In the genomic region with DNA sequence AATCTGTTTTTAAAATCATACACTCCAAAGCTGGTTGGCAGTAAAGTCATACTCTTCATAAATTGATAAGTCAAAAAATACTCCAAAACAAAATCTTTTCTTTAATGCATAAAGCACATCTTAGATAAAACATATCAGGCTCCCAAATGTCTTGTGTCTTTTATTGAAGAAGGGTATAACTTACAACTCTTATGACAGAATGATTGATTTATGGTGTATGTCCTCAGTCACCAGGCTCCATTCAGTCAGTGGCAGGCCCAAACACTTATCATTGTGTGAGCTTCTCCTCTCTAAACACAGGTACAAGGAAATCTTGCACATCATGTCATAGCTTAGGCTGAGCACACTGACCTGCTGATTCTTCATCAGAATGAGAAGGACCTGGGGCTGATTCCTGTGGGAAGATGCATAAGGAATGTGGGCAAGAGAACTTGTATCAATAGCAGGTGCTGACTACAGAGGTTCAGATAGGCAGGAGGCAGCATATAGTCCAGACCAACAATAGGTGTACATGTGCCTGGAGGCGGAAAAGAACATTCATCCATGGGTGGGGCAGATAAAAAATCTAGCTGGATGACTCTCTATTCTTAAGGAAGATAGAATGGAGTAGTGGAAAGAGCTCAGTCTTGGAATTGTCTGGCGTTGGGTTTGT, we compare ENCODE assay signal across 13 cellular contexts. TPM values are rescaled to one million over a fixed set of nuclear protein-coding genes. Genes with fewer than 3 reads are reported as not detected.
DNase-seq lines count a peak whose midpoint lies in the region; ATAC-seq and TF ChIP-seq lines count a peak whose summit lies in the region.
"Had no signal": no experiment of that assay in that cellular context is flagged by ENCODE, and none has a peak within 500 bp of the region (broad histone marks: within the 10 kb centered on the region; RNA-seq: fewer than 3 reads in every experiment).

No MANE protein-coding gene starts in this region.

- H3K9ac ChIP-seq in parathyroid adenoma = no peak overlapping the region
- H3K9ac ChIP-seq: BLaER1 had no signal

- H3K4me2 ChIP-seq in parathyroid adenoma (ENCODE audit: low read length) = no peak overlapping the region
- H3K4me2 ChIP-seq: BLaER1 had no signal

- 77 to 85% methylated on average over 2 of the region's 2 CpGs for WGBS in body of pancreas, 2 donors

- no peaks in the 10 kb centered on the region for H3K9me3 ChIP-seq in parathyroid adenoma (ENCODE audit: control insufficient read depth, low read length)
- no peaks in the 10 kb centered on the region for H3K9me3 ChIP-seq in body of pancreas

- H3K27ac ChIP-seq in parathyroid adenoma (peak overlapping the region; percentile 90), body of pancreas (no peak overlapping the region)
- H3K27ac ChIP-seq: BLaER1 had no signal

- H3K79me2 ChIP-seq in parathyroid adenoma = no peaks in the 10 kb centered on the region

- no peak for DNase-seq in AG10803 (ENCODE audit: low read depth)
- DNase-seq in NCI-H69 (lab: John Stamatoyannopoulos, UW) = peak; percentile 46
- DNase-seq in epithelial cell of esophagus (ENCODE audit: low read depth) = peak; percentile 91
- DNase-seq in H7 = no peak
- DNase-seq in body of pancreas = no peak
- DNase-seq: activated CD4-positive, alpha-beta T cell treated with anti-CD3 and anti-CD28 coated beads, Interleukin-2, amount 50 U/mL, for 4 hours; anterior cingulate cortex; NCI-H524 treated with DMSO at 0.1 percent for 48 hours had no signal

- H3K4me3 ChIP-seq in AG10803 (ENCODE audit: low read length) = peak overlapping the region; percentile 67
- H3K4me3 ChIP-seq in epithelial cell of esophagus (ENCODE audit: low read length) = no peak overlapping the region
- no peak overlapping the region for H3K4me3 ChIP-seq in parathyroid adenoma (ENCODE audit: low read depth, low read length)
- H3K4me3 ChIP-seq in H7 (ENCODE audit: insufficient read depth, low read depth, low read length) = no peak overlapping the region
- no peak overlapping the region for H3K4me3 ChIP-seq in body of pancreas
- H3K4me3 ChIP-seq: BLaER1 had no signal

- H3K36me3 ChIP-seq in parathyroid adenoma (ENCODE audit: control insufficient read depth, insufficient read depth, low read length) = no peaks in the 10 kb centered on the region
- H3K36me3 ChIP-seq in H7 (replicated peaks; ENCODE audit: control insufficient read depth, insufficient read depth, low read length) = no peaks in the 10 kb centered on the region
- H3K36me3 ChIP-seq in body of pancreas (replicated peaks in 1 of 2; ENCODE audit: insufficient read depth in 1 of 2, low read depth in 2 of 2) = no peaks in the 10 kb centered on the region
- H3K36me3 ChIP-seq: BLaER1 had no signal

- TF ChIP-seq CTCF in AG10803 (conservative IDR thresholded peaks at IDR 0.05; ENCODE audit: low read length) (no peak), epithelial cell of esophagus (IDR thresholded peaks at IDR 0.05; ENCODE audit: insufficient read depth, low read depth, low read length, missing control alignments) (no peak), parathyroid adenoma (IDR thresholded peaks at IDR 0.05) (no peak), body of pancreas (IDR thresholded peaks at IDR 0.05) (no peak)

- H3K4me1 ChIP-seq in parathyroid adenoma (peaks cover 9% of the 10 kb centered on the region), body of pancreas (no peaks in the 10 kb centered on the region)
- H3K4me1 ChIP-seq: BLaER1 had no signal

- ATAC-seq in GM18517 (IDR thresholded peaks at IDR 0.05; ENCODE audit: unreplicated experiment) (no peak), HG03457 (IDR thresholded peaks at IDR 0.05; ENCODE audit: unreplicated experiment) (no peak), body of pancreas (no peak)

- intact Hi-C loops in body of pancreas (cut with DNase I) = no loop called here

- H2AFZ ChIP-seq in parathyroid adenoma = peak overlapping the region; percentile 83

- TF ChIP-seq POLR2A in body of pancreas (IDR thresholded peaks at IDR 0.05) = no peak

- H3K27me3 ChIP-seq in parathyroid adenoma (ENCODE audit: control insufficient read depth, insufficient read depth, low read length) = no peaks in the 10 kb centered on the region
- no peaks in the 10 kb centered on the region for H3K27me3 ChIP-seq in H7 (ENCODE audit: control insufficient read depth, insufficient read depth, low read length)
- no peaks in the 10 kb centered on the region for H3K27me3 ChIP-seq in body of pancreas
- H3K27me3 ChIP-seq: BLaER1 had no signal

RNA-seq across cellular contexts. Expression of gene CALHM5, which starts 1.9 kb away (rescaled TPM):
- total RNA-seq in H7 (2014; rRNA removed; shearing (Covaris generic)) = under 0.01 and 0.04 TPM in 2 replicates
- total RNA-seq in body of pancreas = under 1 TPM; 0.33 to 0.52 TPM

RNA-seq across cellular contexts. Expression of gene TRAPPC3L, which starts 32.1 kb away (rescaled TPM):
- total RNA-seq in H7 (2014; rRNA removed; shearing (Covaris generic)) = not detected in 2 replicates
- not detected for total RNA-seq in body of pancreas

RNA-seq across cellular contexts. Expression of gene CALHM4, which starts 40.2 kb away (rescaled TPM):
- not detected in 2 replicates for total RNA-seq in H7 (2014; rRNA removed; shearing (Covaris generic))
- total RNA-seq in body of pancreas = not detected
- total RNA-seq: omental fat pad had no signal

RNA-seq across cellular contexts. Expression of gene CALHM6, which starts 52.2 kb away (rescaled TPM):
- total RNA-seq in H7 (2014; rRNA removed; shearing (Covaris generic)) = 0.45 and 2.1 TPM in 2 replicates
- total RNA-seq in body of pancreas = 1 to 10 TPM; 1.3 to 2.3 TPM

RNA-seq across cellular contexts. Expression of gene RWDD1, which starts 58.0 kb away (rescaled TPM):
- 31.4 and 36.4 TPM in 2 replicates for total RNA-seq in H7 (2014; rRNA removed; shearing (Covaris generic))
- total RNA-seq in body of pancreas = 10 to 100 TPM; 21.4 to 28.0 TPM

Comparison
In these comparisons a context has a peak if more than half of its experiments do, and no peak if none do; other contexts are left out.
1. DNase-seq: peak in NCI-H69 (single experiment) and epithelial cell of esophagus (single experiment); none in AG10803 (single experiment), H7 (single experiment) and body of pancreas (0 of 4).